ENCODE assay signal across 8 cellular contexts in the genomic region with DNA sequence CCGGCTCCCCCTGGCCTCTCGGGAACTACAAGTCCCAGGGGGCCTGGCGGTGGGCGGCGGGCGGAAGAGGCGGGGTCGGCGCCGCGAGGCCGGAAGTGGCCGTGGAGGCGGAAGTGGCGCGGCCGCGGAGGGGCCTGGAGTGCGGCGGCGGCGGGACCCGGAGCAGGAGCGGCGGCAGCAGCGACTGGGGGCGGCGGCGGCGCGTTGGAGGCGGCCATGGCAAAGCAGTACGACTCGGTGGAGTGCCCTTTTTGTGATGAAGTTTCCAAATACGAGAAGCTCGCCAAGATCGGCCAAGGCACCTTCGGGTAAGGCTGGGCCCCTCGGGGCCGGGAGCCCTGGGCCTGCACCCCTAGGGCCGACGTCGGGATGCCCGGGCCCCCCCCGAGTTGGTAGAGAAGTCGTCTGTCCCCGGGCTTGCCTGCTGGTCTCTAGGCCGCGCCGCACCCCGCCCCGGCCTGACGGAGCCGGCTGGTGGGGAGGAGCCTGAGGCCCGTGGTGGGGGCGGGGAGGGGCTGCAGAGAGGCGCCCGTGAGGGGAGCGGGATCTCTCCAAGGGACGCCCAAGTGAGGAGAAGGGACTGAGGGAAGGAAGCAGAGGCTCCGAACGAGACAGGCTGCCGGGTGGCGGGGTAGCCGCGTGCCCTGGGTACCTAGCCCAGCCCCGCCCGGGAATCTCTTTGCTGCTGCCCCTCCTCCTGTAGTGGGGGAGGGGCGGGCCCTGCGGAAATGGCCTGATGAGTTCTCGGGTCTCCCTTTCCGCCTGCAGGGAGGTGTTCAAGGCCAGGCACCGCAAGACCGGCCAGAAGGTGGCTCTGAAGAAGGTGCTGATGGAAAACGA. TPM values are rescaled to one million over a fixed set of nuclear protein-coding genes. Genes with fewer than 3 reads are reported as not detected.
DNase-seq lines count a peak whose midpoint lies in the region; ATAC-seq and TF ChIP-seq lines count a peak whose summit lies in the region.

Gene CDK9, plus strand, starts transcription at position 102 of the 840 bp plus-strand sequence. Its CDS starts 115 bp downstream, at position 217.

- H3K4me1 ChIP-seq in parathyroid adenoma (no peaks in the 10 kb centered on the region), tibial artery (peaks cover 0 to 30% (median 20%) of the 10 kb centered on the region in 4 donors)

- peak within 1 kb of the TSS; percentile 6 for H2AFZ ChIP-seq in SU-DHL-6 (ENCODE audit: low read depth, low read length, severe bottlenecking)
- peak within 1 kb of the TSS; percentile 75 for H2AFZ ChIP-seq in parathyroid adenoma

- H3K9ac ChIP-seq in SU-DHL-6 (ENCODE audit: low read length): peak within 1 kb of the TSS; percentile 96
- peak within 1 kb of the TSS; percentile 80 for H3K9ac ChIP-seq in parathyroid adenoma

- H3K4me2 ChIP-seq in SU-DHL-6 (ENCODE audit: low read depth, low read length, poor library complexity, severe bottlenecking) (peak within 1 kb of the TSS; percentile 68), parathyroid adenoma (ENCODE audit: low read length) (peak within 1 kb of the TSS; percentile 77)

- H3K9me3 Mint-ChIP-seq in HFFc6: no peaks in the 10 kb centered on the region
- no peaks in the 10 kb centered on the region for H3K9me3 Mint-ChIP-seq in activated naive CD8-positive, alpha-beta T cell treated with anti-CD3 and anti-CD28 coated beads for 36 hours

- peaks cover 4% of the 10 kb centered on the region for H3K27me3 Mint-ChIP-seq in HFFc6 (ENCODE audit: insufficient read depth)
- H3K27me3 Mint-ChIP-seq in activated naive CD8-positive, alpha-beta T cell treated with anti-CD3 and anti-CD28 coated beads for 36 hours: no peaks in the 10 kb centered on the region

- H3K9me3 ChIP-seq in SU-DHL-6 (ENCODE audit: insufficient read depth, low read length) (no peaks in the 10 kb centered on the region), parathyroid adenoma (ENCODE audit: control insufficient read depth, low read length) (no peaks in the 10 kb centered on the region), tibial artery (no peaks in the 10 kb centered on the region)

- H3K27me3 ChIP-seq in GM06990 (replicated peaks; ENCODE audit: control insufficient read depth, insufficient read depth, low read length) (no peaks in the 10 kb centered on the region), SU-DHL-6 (ENCODE audit: low read length) (no peaks in the 10 kb centered on the region), parathyroid adenoma (ENCODE audit: control insufficient read depth, insufficient read depth, low read length) (no peaks in the 10 kb centered on the region), tibial artery (no peaks in the 10 kb centered on the region)

- TF ChIP-seq CTCF in GM06990 (IDR thresholded peaks at IDR 0.05; ENCODE audit: insufficient read depth, low read length, poor library complexity, severe bottlenecking) (no peak), HFFc6 (IDR thresholded peaks at IDR 0.05) (no peak), SU-DHL-6 (IDR thresholded peaks at IDR 0.05; ENCODE audit: insufficient read depth, low read length, poor library complexity, severe bottlenecking) (no peak), parathyroid adenoma (IDR thresholded peaks at IDR 0.05) (no peak), tibial artery (IDR thresholded peaks at IDR 0.05) (no peak)

- no peaks in the 10 kb centered on the region for H3K9me2 ChIP-seq in SU-DHL-6 (replicated peaks; ENCODE audit: insufficient read depth, low read length)

- intact Hi-C loops in Right ventricle myocardium inferior (cut with DNase I): loop anchor here (1.0 to 5.0 kb wide), 5 partner anchors 51 to 195 kb away; partner anchors contain the start of genes ST6GALNAC4, STXBP1 and TOR2A
- intact Hi-C loops in tibial artery (cut with DNase I; ENCODE audit: low total_unique reads): loop anchor here (2.0 to 5.0 kb wide), 3 partner anchors 51 to 133 kb away; partner anchors contain the start of gene TOR2A

- H3K4me3 Mint-ChIP-seq in HFFc6: peak within 1 kb of the TSS; percentile 98
- peak within 1 kb of the TSS; percentile 97 for H3K4me3 Mint-ChIP-seq in activated naive CD8-positive, alpha-beta T cell treated with anti-CD3 and anti-CD28 coated beads for 36 hours

- peaks cover 22% of the 10 kb centered on the region; the same call in 1 of the 2 replicates for H4K20me1 ChIP-seq in SU-DHL-6 (ENCODE audit: low read depth, low read length)

- DNase-seq in GM06990 (ENCODE audit: extremely low read depth, insufficient read length) (peak; percentile 93), HFFc6 (peak; percentile 86), NCI-H1048 (lab: John Stamatoyannopoulos, UW) (peak; percentile 62), Right ventricle myocardium inferior (ENCODE audit: missing footprints) (peak; percentile 95), tibial artery (peak; percentile 89 to 94)
- peak; percentile 98 for DNase-seq in activated naive CD8-positive, alpha-beta T cell treated with anti-CD3 and anti-CD28 coated beads for 36 hours

- peak within 1 kb of the TSS; percentile 73 for H3K27ac Mint-ChIP-seq in HFFc6
- peak within 1 kb of the TSS; percentile 95 for H3K27ac Mint-ChIP-seq in activated naive CD8-positive, alpha-beta T cell treated with anti-CD3 and anti-CD28 coated beads for 36 hours

- ATAC-seq in Right ventricle myocardium inferior: peak; percentile 78

- H3K27ac ChIP-seq in SU-DHL-6 (ENCODE audit: low read depth, low read length) (peak within 1 kb of the TSS; percentile 85), parathyroid adenoma (peak within 1 kb of the TSS; percentile 83), tibial artery (peak within 1 kb of the TSS; percentile 82 to 91)

- peaks cover 9% of the 10 kb centered on the region for H3K4me1 Mint-ChIP-seq in HFFc6 (ENCODE audit: low read depth)
- peaks cover 63% of the 10 kb centered on the region for H3K4me1 Mint-ChIP-seq in activated naive CD8-positive, alpha-beta T cell treated with anti-CD3 and anti-CD28 coated beads for 36 hours

- H3K36me3 ChIP-seq in GM06990 (ENCODE audit: control insufficient read depth, insufficient read depth, low read length) (peaks cover 33% of the 10 kb centered on the region), SU-DHL-6 (ENCODE audit: low read length) (peaks cover 19% of the 10 kb centered on the region; the same call in 1 of the 2 replicates), parathyroid adenoma (ENCODE audit: control insufficient read depth, insufficient read depth, low read length) (no peaks in the 10 kb centered on the region), tibial artery (peaks cover 43 to 44% (median 43%) of the 10 kb centered on the region in 3 donors)

- H3F3A ChIP-seq in SU-DHL-6 (ENCODE audit: insufficient read depth): peaks cover 11% of the 10 kb centered on the region; the same call in 1 of the 2 replicates

- H3K36me3 Mint-ChIP-seq in HFFc6 (ENCODE audit: low read depth): peaks cover 28% of the 10 kb centered on the region
- peaks cover 33% of the 10 kb centered on the region for H3K36me3 Mint-ChIP-seq in activated naive CD8-positive, alpha-beta T cell treated with anti-CD3 and anti-CD28 coated beads for 36 hours

- peak within 1 kb of the TSS; percentile 89 for H3K4me3 ChIP-seq in GM06990 (replicated peaks; ENCODE audit: low read depth, low read length)
- peak within 1 kb of the TSS; percentile 96 for H3K4me3 ChIP-seq in SU-DHL-6 (ENCODE audit: insufficient read depth, low read length, poor library complexity, severe bottlenecking)
- H3K4me3 ChIP-seq in parathyroid adenoma (ENCODE audit: low read depth, low read length): peak within 1 kb of the TSS; percentile 98
- H3K4me3 ChIP-seq in tibial artery: peak within 1 kb of the TSS; percentile 72 to 85

- peaks cover 46% of the 10 kb centered on the region for H3K79me2 ChIP-seq in SU-DHL-6 (ENCODE audit: insufficient read depth, low read length)
- H3K79me2 ChIP-seq in parathyroid adenoma: peaks cover 3% of the 10 kb centered on the region

RNA-seq across cellular contexts. Expression of gene CDK9, which starts in this region (rescaled TPM):
- 10 to 100 TPM; 52.0 to 61.3 (median 56.2) TPM for total RNA-seq in HFFc6 (2021; fragmentation: NEBNext Ultra II Directional; extraction: Animal tissue kit (Norgen Biotek cat#: 25700))
- total RNA-seq in activated naive CD8-positive, alpha-beta T cell treated with anti-CD3 and anti-CD28 coated beads for 36 hours: 10 to 100 TPM; 85.2 to 94.2 TPM
- 49.9 TPM for total RNA-seq in Right ventricle myocardium inferior

Comparison
In these comparisons a context has a peak if more than half of its experiments do, and no peak if none do; other contexts are left out.
1. Peak in every context shown above with its lines: DNase-seq, ATAC-seq, H3K4me3 ChIP-seq and H3K27ac ChIP-seq.